Comparison of ENCODE assay signal across 1 cellular context in the genomic region with DNA sequence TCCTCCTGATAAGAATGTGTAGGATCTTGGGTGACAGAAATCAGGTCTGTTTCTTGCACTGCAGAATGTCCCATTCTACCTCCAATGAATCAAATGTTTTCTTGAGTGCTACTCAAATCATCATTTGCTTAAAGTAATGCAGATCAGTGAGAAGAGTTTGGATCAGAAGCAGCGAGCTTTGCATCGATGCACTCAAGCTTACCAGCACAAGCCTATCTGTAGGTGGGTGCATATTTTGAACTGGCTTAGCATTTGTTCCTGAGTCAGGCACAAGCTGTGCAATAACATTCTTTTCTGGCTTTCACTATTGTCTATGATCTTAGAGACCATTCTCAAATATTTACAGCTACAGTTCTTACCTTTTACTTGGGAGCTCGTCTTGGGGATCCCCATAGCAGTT.
TF ChIP-seq lines count a peak whose summit lies in the region.

No MANE protein-coding gene starts in this region.

TF ChIP-seq in GM12878, 131 proteins besides CTCF, POLR2A, EP300 and RAD21 (continued from another document):
- TF ChIP-seq, protein P1, sequence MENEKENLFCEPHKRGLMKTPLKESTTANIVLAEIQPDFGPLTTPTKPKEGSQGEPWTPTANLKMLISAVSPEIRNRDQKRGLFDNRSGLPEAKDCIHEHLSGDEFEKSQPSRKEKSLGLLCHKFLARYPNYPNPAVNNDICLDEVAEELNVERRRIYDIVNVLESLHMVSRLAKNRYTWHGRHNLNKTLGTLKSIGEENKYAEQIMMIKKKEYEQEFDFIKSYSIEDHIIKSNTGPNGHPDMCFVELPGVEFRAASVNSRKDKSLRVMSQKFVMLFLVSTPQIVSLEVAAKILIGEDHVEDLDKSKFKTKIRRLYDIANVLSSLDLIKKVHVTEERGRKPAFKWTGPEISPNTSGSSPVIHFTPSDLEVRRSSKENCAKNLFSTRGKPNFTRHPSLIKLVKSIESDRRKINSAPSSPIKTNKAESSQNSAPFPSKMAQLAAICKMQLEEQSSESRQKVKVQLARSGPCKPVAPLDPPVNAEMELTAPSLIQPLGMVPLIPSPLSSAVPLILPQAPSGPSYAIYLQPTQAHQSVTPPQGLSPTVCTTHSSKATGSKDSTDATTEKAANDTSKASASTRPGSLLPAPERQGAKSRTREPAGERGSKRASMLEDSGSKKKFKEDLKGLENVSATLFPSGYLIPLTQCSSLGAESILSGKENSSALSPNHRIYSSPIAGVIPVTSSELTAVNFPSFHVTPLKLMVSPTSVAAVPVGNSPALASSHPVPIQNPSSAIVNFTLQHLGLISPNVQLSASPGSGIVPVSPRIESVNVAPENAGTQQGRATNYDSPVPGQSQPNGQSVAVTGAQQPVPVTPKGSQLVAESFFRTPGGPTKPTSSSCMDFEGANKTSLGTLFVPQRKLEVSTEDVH (IDR thresholded peaks at IDR 0.05; ENCODE audit: low read depth, partially characterized antibody): no peak
- no peak for TF ChIP-seq TBL1XR1 (IDR thresholded peaks at IDR 0.05; ENCODE audit: low read depth, low read length)
